17 cellular contexts compared by ENCODE assay signal in genomic region chr6:135481786-135482369, GRCh38. TPM values are rescaled to one million over a fixed set of nuclear protein-coding genes. Genes with fewer than 3 reads are reported as not detected.
DNase-seq lines count a peak whose midpoint lies in the region; ATAC-seq and TF ChIP-seq lines count a peak whose summit lies in the region.
"Had no signal": no experiment of that assay in that cellular context is flagged by ENCODE, and none has a peak within 500 bp of the region (broad histone marks: within the 10 kb centered on the region; RNA-seq: fewer than 3 reads in every experiment).

No MANE protein-coding gene starts in this region.

- peaks cover 3 to 7% of the 10 kb centered on the region in 2 experiments; a peak in 1 of 4 replicates for H3K79me1 ChIP-seq in IMR-90 (ENCODE audit: low read depth in 1 of 2, low read length in 2 of 2)

- intact Hi-C loops in IMR-90 (cut with micrococcal nuclease) = no loop called here

- H3K36me3 ChIP-seq in IMR-90 (ENCODE audit: control insufficient read depth, insufficient read depth, low read length) = peaks cover 34% of the 10 kb centered on the region

- no peak overlapping the region for H3K4ac ChIP-seq in IMR-90 (ENCODE audit: low read depth, low read length)

- H2AFZ ChIP-seq in IMR-90 (replicated peaks; ENCODE audit: low read length, poor library complexity) = no peak overlapping the region

- H4K5ac ChIP-seq in IMR-90 (ENCODE audit: low read depth, low read length) = no peak overlapping the region

- H3K4me1 ChIP-seq in IMR-90 (ENCODE audit: control insufficient read depth, insufficient read depth, low read length) = peaks cover 3% of the 10 kb centered on the region; the same call in 1 of the 2 replicates
- H3K4me1 ChIP-seq: left ventricle myocardium inferior had no signal

- in situ Hi-C loops in IMR-90 (cut with MboI; ENCODE audit: low sequenced_read_pairs) = no loop called here

- no peak for ATAC-seq in IMR-90 (ENCODE audit: low read depth)
- ATAC-seq in HG03280 (IDR thresholded peaks at IDR 0.05; ENCODE audit: unreplicated experiment) = no peak
- ATAC-seq: naive thymus-derived CD8-positive, alpha-beta T cell had no signal

- H3K9ac ChIP-seq in IMR-90 (ENCODE audit: low read depth, low read length) = no peak overlapping the region

- no peak for TF ChIP-seq CTCF in IMR-90 (conservative IDR thresholded peaks at IDR 0.05; ENCODE audit: low read depth, low read length)

- no TSS peak for BruUV-seq in IMR-90 (replicated peaks; lab: Mats Ljungman, UMichigan)

- H3K27ac ChIP-seq in IMR-90 (ENCODE audit: insufficient read depth, low read length) = no peak overlapping the region
- H3K27ac ChIP-seq: epithelial cell of prostate, left ventricle myocardium inferior had no signal

- TF ChIP-seq POLR2A in IMR-90 (IDR thresholded peaks at IDR 0.05; ENCODE audit: low read depth, low read length) = no peak

- DNase-seq in NCI-H2227 (lab: John Stamatoyannopoulos, UW; ENCODE audit: unreplicated experiment) = peak; percentile 0
- no peak for DNase-seq in NCI-H2227 treated with DMSO at 0.1 percent for 48 hours (lab: John Stamatoyannopoulos, UW)
- peak; percentile 19 for DNase-seq in IMR-90
- peak; percentile 4 for DNase-seq in RPMI7951 (ENCODE audit: low read depth)
- peak; percentile 33 for DNase-seq in fibroblast of peridontal ligament (ENCODE audit: extremely low read depth)
- no peak for DNase-seq in globus pallidus (ENCODE audit: low spot score)
- no peak for DNase-seq in anterior cingulate cortex (lab: John Stamatoyannopoulos, UW)
- DNase-seq: activated CD8-positive, alpha-beta memory T cell treated with anti-CD3 and anti-CD28 coated beads, Interleukin-2, amount 50 U/mL, for 4 hours; activated naive CD8-positive, alpha-beta T cell treated with anti-CD3 and anti-CD28 coated beads for 36 hours; cerebellar nuclear complex; left ventricle myocardium inferior; naive thymus-derived CD8-positive, alpha-beta T cell; NCI-H446; Right ventricle myocardium superior; stimulated activated CD4-positive, alpha-beta T cell treated with anti-CD3 and anti-CD28 coated beads, Interleukin-4, amount 100 ng/mL, for 1 hour had no signal

- no peak overlapping the region for H4K91ac ChIP-seq in IMR-90 (ENCODE audit: insufficient read depth, low read depth, low read length)

- H3K56ac ChIP-seq in IMR-90 (ENCODE audit: extremely low read depth, insufficient read depth, low read length) = no peak overlapping the region

- no peak overlapping the region for H2BK5ac ChIP-seq in IMR-90 (ENCODE audit: low read depth, low read length, poor library complexity, severe bottlenecking)

- no peak overlapping the region for H3K4me3 ChIP-seq in IMR-90 (ENCODE audit: insufficient read depth, low read depth, low read length)
- H3K4me3 ChIP-seq: left ventricle myocardium inferior had no signal

- no CpG with 5 or more reads among the region's 3 CpGs for WGBS in IMR-90 (ENCODE audit: extremely low coverage in 2 of 2, insufficient read length in 1 of 2), 2 experiments

- H4K20me1 ChIP-seq in IMR-90 (ENCODE audit: insufficient read depth, low read length) = no peaks in the 10 kb centered on the region

- peaks cover 39% of the 10 kb centered on the region for H3K9me3 ChIP-seq in IMR-90 (ENCODE audit: control insufficient read depth, insufficient read depth, low read length)

- no peak for TF ChIP-seq RAD21 in IMR-90 (IDR thresholded peaks at IDR 0.05; ENCODE audit: low read length)

- H3K9me1 ChIP-seq in IMR-90 (ENCODE audit: insufficient read depth, low read length) = no peaks in the 10 kb centered on the region

- H2BK120ac ChIP-seq in IMR-90 (ENCODE audit: low read depth, low read length) = no peak overlapping the region

- no peak overlapping the region for H4K8ac ChIP-seq in IMR-90 (ENCODE audit: low read depth in 2 of 2, low read length in 2 of 2)

- H2BK15ac ChIP-seq in IMR-90 (ENCODE audit: low read depth, low read length) = no peak overlapping the region

- no peak overlapping the region for H3K23ac ChIP-seq in IMR-90 (ENCODE audit: low read depth, low read length)

- no peak overlapping the region for H2AK5ac ChIP-seq in IMR-90 (ENCODE audit: low read depth, low read length)

- H2AK9ac ChIP-seq in IMR-90 (replicated peaks; ENCODE audit: low read depth, low read length, poor library complexity) = no peak overlapping the region

- no peaks in the 10 kb centered on the region for H3K27me3 ChIP-seq in IMR-90 (ENCODE audit: control insufficient read depth, insufficient read depth, low read length)

- CTCF ChIA-PET in IMR-90 (lab: Yijun Ruan, JAX) = interaction anchor here (0.7 kb wide), 1 partner anchor 218 kb away, joined by 4 read pairs; no protein-coding TSS in a partner anchor

- no peak overlapping the region for H3K18ac ChIP-seq in IMR-90 (ENCODE audit: low read depth, low read length)

- dilution Hi-C loops in IMR-90 (cut with HindIII; ENCODE audit: low sequenced_read_pairs, unreplicated experiment) = no loop called here

- no peak overlapping the region for H3K14ac ChIP-seq in IMR-90 (replicated peaks; ENCODE audit: low read depth, low read length)

- H3K4me2 ChIP-seq in IMR-90 (ENCODE audit: low read depth, low read length) = no peak overlapping the region

- H2BK20ac ChIP-seq in IMR-90 (ENCODE audit: low read depth, low read length) = no peak overlapping the region

- POLR2A ChIA-PET in IMR-90 (lab: Charles Lee; ENCODE audit: unreplicated experiment) = no interaction called here

TF ChIP-seq in IMR-90, 13 proteins besides CTCF, POLR2A, EP300 and RAD21:
- TF ChIP-seq, protein P1, sequence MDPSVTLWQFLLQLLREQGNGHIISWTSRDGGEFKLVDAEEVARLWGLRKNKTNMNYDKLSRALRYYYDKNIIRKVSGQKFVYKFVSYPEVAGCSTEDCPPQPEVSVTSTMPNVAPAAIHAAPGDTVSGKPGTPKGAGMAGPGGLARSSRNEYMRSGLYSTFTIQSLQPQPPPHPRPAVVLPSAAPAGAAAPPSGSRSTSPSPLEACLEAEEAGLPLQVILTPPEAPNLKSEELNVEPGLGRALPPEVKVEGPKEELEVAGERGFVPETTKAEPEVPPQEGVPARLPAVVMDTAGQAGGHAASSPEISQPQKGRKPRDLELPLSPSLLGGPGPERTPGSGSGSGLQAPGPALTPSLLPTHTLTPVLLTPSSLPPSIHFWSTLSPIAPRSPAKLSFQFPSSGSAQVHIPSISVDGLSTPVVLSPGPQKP (IDR thresholded peaks at IDR 0.05; ENCODE audit: borderline replicate concordance, low read depth, low read length) = no peak
- TF ChIP-seq BHLHE40 (IDR thresholded peaks at IDR 0.05; ENCODE audit: low read depth, low read length) (no peak), FOS (IDR thresholded peaks at IDR 0.05; ENCODE audit: low read depth, low read length) (no peak)

RNA-seq across cellular contexts. Expression of gene AHI1, which starts 15.7 kb away (rescaled TPM):
- total RNA-seq in IMR-90 (2012; rRNA removed) = 19.4 and 25.0 TPM in 2 replicates
- polyA plus RNA-seq in IMR-90 (2012; rRNA removed) = 7.5 and 9.5 TPM in 2 replicates
- 1.0 and 1.9 TPM in 2 replicates for polyA plus RNA-seq in IMR-90 (2012; cell fraction: cytosol; rRNA removed)
- polyA plus RNA-seq in IMR-90 (2012; cell fraction: nucleus; rRNA removed; ENCODE audit: low replicate concordance) = 3.6 and 36.5 TPM in 2 replicates
- 10.8 and 22.9 TPM in 2 replicates for total RNA-seq in RPMI7951 (2014; rRNA removed; shearing (Covaris generic))

Comparison
In these comparisons a context has a peak if more than half of its experiments do, and no peak if none do; other contexts are left out.
1. DNase-seq: peak in NCI-H2227 (single experiment), IMR-90 (single experiment), RPMI7951 (single experiment) and fibroblast of peridontal ligament (single experiment); none in NCI-H2227 treated with DMSO at 0.1 percent for 48 hours (single experiment), globus pallidus (single experiment) and anterior cingulate cortex (0 of 58).